ENCODE assay signal across 11 cellular contexts in genomic region chr5:14440223-14440597, GRCh38.
A peak's percentile ranks its signal among the peaks of the same experiment; 100 is the strongest.
DNase-seq lines count a peak whose midpoint lies in the region; ATAC-seq and TF ChIP-seq lines count a peak whose summit lies in the region.
"Had no signal": no experiment of that assay in that cellular context is flagged by ENCODE, and none has a peak within 500 bp of the region (broad histone marks: within the 10 kb centered on the region; RNA-seq: fewer than 3 reads in every experiment).

No MANE protein-coding gene starts in this region.

- H3K27ac Mint-ChIP-seq in endodermal cell = no peak overlapping the region
- H3K27ac Mint-ChIP-seq in T-helper 2 cell treated with Interferon-gamma antibody and Interleukin-4, amounts not matched to agents 5 μg/mL and 100 μg/mL, for 36 hours = no peak overlapping the region

- H3K27ac ChIP-seq in endodermal cell (ENCODE audit: low read depth, low read length) (peak overlapping the region; percentile 87), muscle layer of duodenum (ENCODE audit: low read length) (peak overlapping the region; percentile 86), subcutaneous abdominal adipose tissue (ENCODE audit: low read depth, low read length) (peak overlapping the region; percentile 88)
- no peak overlapping the region for H3K27ac ChIP-seq in effector memory CD4-positive, alpha-beta T cell (ENCODE audit: insufficient read depth, low read length, poor library complexity, severe bottlenecking)

- peaks cover 2% of the 10 kb centered on the region for H3K9me3 Mint-ChIP-seq in endodermal cell
- no peaks in the 10 kb centered on the region for H3K9me3 Mint-ChIP-seq in T-helper 2 cell treated with Interferon-gamma antibody and Interleukin-4, amounts not matched to agents 5 μg/mL and 100 μg/mL, for 36 hours

- no peaks in the 10 kb centered on the region for H3K4me1 ChIP-seq in endodermal cell (ENCODE audit: control insufficient read depth, insufficient read depth, low read length)
- peaks cover 0 to 16% of the 10 kb centered on the region in 2 donors for H3K4me1 ChIP-seq in muscle layer of duodenum (ENCODE audit: control insufficient read depth in 1 of 2, insufficient read depth in 2 of 2, low read length in 2 of 2)
- H3K4me1 ChIP-seq in subcutaneous abdominal adipose tissue (ENCODE audit: control insufficient read depth in 5 of 5, insufficient read depth in 5 of 5, low read length in 5 of 5) = peaks cover 6 to 42% (median 19%) of the 10 kb centered on the region in 5 donors
- no peaks in the 10 kb centered on the region for H3K4me1 ChIP-seq in effector memory CD4-positive, alpha-beta T cell (ENCODE audit: control insufficient read depth, insufficient read depth, low read length, poor library complexity, severe bottlenecking)

- no peaks in the 10 kb centered on the region for H3K27me3 Mint-ChIP-seq in endodermal cell (ENCODE audit: insufficient read depth)
- peaks cover 3% of the 10 kb centered on the region for H3K27me3 Mint-ChIP-seq in T-helper 2 cell treated with Interferon-gamma antibody and Interleukin-4, amounts not matched to agents 5 μg/mL and 100 μg/mL, for 36 hours (ENCODE audit: low read depth)

- H3K9me3 ChIP-seq in endodermal cell (ENCODE audit: control insufficient read depth, low read length) (no peaks in the 10 kb centered on the region), muscle layer of duodenum (ENCODE audit: control insufficient read depth in 1 of 2, low read length in 2 of 2) (no peaks in the 10 kb centered on the region), subcutaneous abdominal adipose tissue (ENCODE audit: control insufficient read depth in 5 of 5, low read length in 5 of 5) (no peaks in the 10 kb centered on the region)
- H3K9me3 ChIP-seq in effector memory CD4-positive, alpha-beta T cell (ENCODE audit: control insufficient read depth, low read length) = no peaks in the 10 kb centered on the region

- no peak for DNase-seq in HFF-Myc (ENCODE audit: extremely low read depth, low read depth)
- DNase-seq in endodermal cell = peak; percentile 22
- DNase-seq in effector memory CD4-positive, alpha-beta T cell = no peak
- DNase-seq in T-helper 2 cell treated with Interferon-gamma antibody and Interleukin-4, amounts not matched to agents 5 μg/mL and 100 μg/mL, for 36 hours (ENCODE audit: low spot score) = no peak
- no peak for DNase-seq in NCI-H2196 (lab: John Stamatoyannopoulos, UW; ENCODE audit: unreplicated experiment)
- DNase-seq: activated T-cell treated with anti-CD3 and anti-CD28 coated beads for 4 hours, NCI-H82, T-helper 9 cell had no signal

- H3K36me3 Mint-ChIP-seq in endodermal cell (ENCODE audit: low read depth) = peaks cover 16% of the 10 kb centered on the region
- H3K36me3 Mint-ChIP-seq in T-helper 2 cell treated with Interferon-gamma antibody and Interleukin-4, amounts not matched to agents 5 μg/mL and 100 μg/mL, for 36 hours (ENCODE audit: low read depth) = no peaks in the 10 kb centered on the region

- TF ChIP-seq CTCF in HFF-Myc (IDR thresholded peaks at IDR 0.05; ENCODE audit: low read depth, low read length, missing control alignments) = no peak
- TF ChIP-seq CTCF in endodermal cell (conservative IDR thresholded peaks at IDR 0.05) = no peak

- peak overlapping the region; percentile 85 for H3K4me3 ChIP-seq in HFF-Myc (replicated peaks; ENCODE audit: low read depth, low read length)
- H3K4me3 ChIP-seq in endodermal cell (ENCODE audit: low read length) = no peak overlapping the region
- H3K4me3 ChIP-seq in muscle layer of duodenum (ENCODE audit: low read depth in 1 of 2, low read length in 2 of 2) = peak overlapping the region; percentile 58 to 63
- peak overlapping the region; percentile 66 to 77 (median 75) for H3K4me3 ChIP-seq in subcutaneous abdominal adipose tissue (ENCODE audit: low read depth in 1 of 5, low read length in 5 of 5)
- no peak overlapping the region for H3K4me3 ChIP-seq in effector memory CD4-positive, alpha-beta T cell (ENCODE audit: insufficient read depth, low read depth, low read length, poor library complexity, severe bottlenecking)

- H3K4me3 Mint-ChIP-seq in endodermal cell = no peak overlapping the region
- no peak overlapping the region for H3K4me3 Mint-ChIP-seq in T-helper 2 cell treated with Interferon-gamma antibody and Interleukin-4, amounts not matched to agents 5 μg/mL and 100 μg/mL, for 36 hours

- H3K27me3 ChIP-seq in endodermal cell (ENCODE audit: control insufficient read depth, insufficient read depth, low read length, poor library complexity, severe bottlenecking) (no peaks in the 10 kb centered on the region), muscle layer of duodenum (ENCODE audit: low read depth, low read length) (no peaks in the 10 kb centered on the region), subcutaneous abdominal adipose tissue (ENCODE audit: control insufficient read depth in 5 of 5, insufficient read depth in 4 of 5, low read length in 5 of 5) (no peaks in the 10 kb centered on the region)
- H3K27me3 ChIP-seq in effector memory CD4-positive, alpha-beta T cell (replicated peaks; ENCODE audit: control insufficient read depth, insufficient read depth, low read length, poor library complexity, severe bottlenecking) = no peaks in the 10 kb centered on the region

- ATAC-seq in HG03571 (IDR thresholded peaks at IDR 0.05; ENCODE audit: unreplicated experiment) = no peak

- H3K9ac ChIP-seq in endodermal cell (ENCODE audit: extremely low read depth, low read length, poor library complexity, severe bottlenecking) (no peak overlapping the region), subcutaneous abdominal adipose tissue (ENCODE audit: low read length in 5 of 5) (peak overlapping the region in 2 of 5 donors; percentile 63 to 77)

- peaks cover 5% of the 10 kb centered on the region for H3K4me1 Mint-ChIP-seq in endodermal cell
- H3K4me1 Mint-ChIP-seq in T-helper 2 cell treated with Interferon-gamma antibody and Interleukin-4, amounts not matched to agents 5 μg/mL and 100 μg/mL, for 36 hours (ENCODE audit: low read depth) = peaks cover 25% of the 10 kb centered on the region

- peaks cover 4% of the 10 kb centered on the region for H3K36me3 ChIP-seq in endodermal cell (ENCODE audit: control insufficient read depth, insufficient read depth, low read length)
- peaks cover 8 to 10% of the 10 kb centered on the region in 2 donors for H3K36me3 ChIP-seq in muscle layer of duodenum (ENCODE audit: control insufficient read depth in 1 of 2, insufficient read depth in 2 of 2, low read length in 2 of 2)
- H3K36me3 ChIP-seq in subcutaneous abdominal adipose tissue (ENCODE audit: control insufficient read depth in 5 of 5, insufficient read depth in 5 of 5, low read length in 5 of 5) = peaks cover 0 to 19% (median 3%) of the 10 kb centered on the region in 5 donors
- H3K36me3 ChIP-seq in effector memory CD4-positive, alpha-beta T cell (ENCODE audit: control insufficient read depth, insufficient read depth, low read length) = no peaks in the 10 kb centered on the region

- 87 to 94% methylated on average over 9 to 10 of the region's 10 CpGs for WGBS in endodermal cell (ENCODE audit: insufficient coverage in 1 of 2, insufficient read length in 1 of 2), 2 experiments

Comparison
In these comparisons a context has a peak if more than half of its experiments do, and no peak if none do; other contexts are left out.
1. H3K4me3 ChIP-seq: peak in HFF-Myc (single experiment), muscle layer of duodenum (2 of 2) and subcutaneous abdominal adipose tissue (5 of 5); none in endodermal cell (single experiment) and effector memory CD4-positive, alpha-beta T cell (single experiment).